15 cellular contexts compared by ENCODE assay signal in genomic region chr4:145083891-145084640, GRCh38. TPM values are rescaled to one million over a fixed set of nuclear protein-coding genes. Genes with fewer than 3 reads are reported as not detected.
A peak's percentile ranks its signal among the peaks of the same experiment; 100 is the strongest.
DNase-seq lines count a peak whose midpoint lies in the region; ATAC-seq and TF ChIP-seq lines count a peak whose summit lies in the region.
"Had no signal": no experiment of that assay in that cellular context is flagged by ENCODE, and none has a peak within 500 bp of the region (broad histone marks: within the 10 kb centered on the region; RNA-seq: fewer than 3 reads in every experiment).

No MANE protein-coding gene starts in this region.

- H3K36me3 ChIP-seq in HAP-1 (replicated peaks) = 0 out of 2 replicates have a peak, but pooled peaks cover 5% of the 10 kb centered on the region
- H3K36me3 ChIP-seq in SK-N-SH (replicated peaks in 1 of 2; ENCODE audit: control insufficient read depth in 1 of 2, insufficient read depth in 2 of 2, low read length in 1 of 2) = peaks cover 27 to 51% of the 10 kb centered on the region in 2 experiments

- no peak overlapping the region for H3K4me2 ChIP-seq in SK-N-SH

- H3K4me1 ChIP-seq in HAP-1 (peaks cover 11% of the 10 kb centered on the region), SK-N-SH (ENCODE audit: control insufficient read depth in 1 of 2, insufficient read depth in 2 of 2, low read depth in 1 of 2, low read length in 1 of 2) (peaks cover 0 to 2% of the 10 kb centered on the region in 2 experiments; a peak in 1 of 4 replicates)
- H3K4me1 ChIP-seq: body of pancreas had no signal

- no peaks in the 10 kb centered on the region for H3K9me2 ChIP-seq in SK-N-SH

- no peak overlapping the region for H3K27ac Mint-ChIP-seq in activated T-helper 17 cell treated with anti-CD3 and anti-CD28 coated beads, Interleukin-2, amount 50 U/mL, for 72 hours
- H3K27ac Mint-ChIP-seq: activated CD8-positive, alpha-beta T cell treated with anti-CD3 and anti-CD28 coated beads for 36 hours; activated T-helper 1 cell treated with anti-CD3 and anti-CD28 coated beads, Interleukin-12 subunit alpha, Interleukin-12 subunit beta, Interleukin-2, Interleukin-4 antibody, amounts not matched to agents 30 ng/mL and 10 ng/mL and 1 ng/mL, durations not matched to agents 14 hours and 24 hours and 36 hours; progenitor cell of endocrine pancreas had no signal

- no peak overlapping the region for H2AFZ ChIP-seq in SK-N-SH (ENCODE audit: low read depth)

- H3F3A ChIP-seq in SK-N-SH (replicated peaks; ENCODE audit: insufficient read depth) = peaks cover 10% of the 10 kb centered on the region

- no peaks in the 10 kb centered on the region for H3K9me3 ChIP-seq in HAP-1
- H3K9me3 ChIP-seq in SK-N-SH = no peaks in the 10 kb centered on the region
- H3K9me3 ChIP-seq: body of pancreas had no signal

- CTCF ChIA-PET in SK-N-SH (lab: Yijun Ruan, JAX) = interaction anchor here (1.6 kb wide), 1 partner anchor 14 kb away, joined by 4 read pairs; the partner anchor contains the start of genes ABCE1 and ANAPC10

- peak overlapping the region in 1 of 2 experiments; percentile 25; a peak in 1 of 4 replicates for H3K27ac ChIP-seq in SK-N-SH (ENCODE audit: low read depth in 2 of 2, low read length in 1 of 2)
- H3K27ac ChIP-seq: body of pancreas had no signal

- no peak overlapping the region for H3K9ac ChIP-seq in SK-N-SH

- WGBS in SK-N-SH (ENCODE audit: low lambda C conversion rate) = 95% methylated on average over 1 of the region's 1 CpG

- TF ChIP-seq RAD21 in SK-N-SH (IDR thresholded peaks at IDR 0.05; ENCODE audit: low read length) = no peak

- TF ChIP-seq EP300 in SK-N-SH (IDR thresholded peaks at IDR 0.05; ENCODE audit: borderline replicate concordance in 1 of 2, low read depth in 1 of 2, low read length in 1 of 2) = no peak

- H3K4me3 ChIP-seq in HAP-1 (no peak overlapping the region), SK-N-SH (ENCODE audit: low read depth in 2 of 2, low read length in 1 of 2) (no peak overlapping the region)
- H3K4me3 ChIP-seq: body of pancreas had no signal

- ATAC-seq in activated T-helper 17 cell treated with anti-CD3 and anti-CD28 coated beads, Interleukin-2, amount 50 U/mL, for 72 hours (replicated peaks) = peak; percentile 29
- no peak for ATAC-seq in GM18907 (IDR thresholded peaks at IDR 0.05; ENCODE audit: unreplicated experiment)
- ATAC-seq: activated CD8-positive, alpha-beta T cell treated with anti-CD3 and anti-CD28 coated beads for 36 hours; body of pancreas had no signal

- no peak overlapping the region for H3K4me3 Mint-ChIP-seq in activated T-helper 17 cell treated with anti-CD3 and anti-CD28 coated beads, Interleukin-2, amount 50 U/mL, for 72 hours
- H3K4me3 Mint-ChIP-seq: activated CD8-positive, alpha-beta T cell treated with anti-CD3 and anti-CD28 coated beads for 36 hours; activated T-helper 1 cell treated with anti-CD3 and anti-CD28 coated beads, Interleukin-12 subunit alpha, Interleukin-12 subunit beta, Interleukin-2, Interleukin-4 antibody, amounts not matched to agents 30 ng/mL and 10 ng/mL and 1 ng/mL, durations not matched to agents 14 hours and 24 hours and 36 hours had no signal

- peaks cover 82% of the 10 kb centered on the region for H3K36me3 Mint-ChIP-seq in activated T-helper 17 cell treated with anti-CD3 and anti-CD28 coated beads, Interleukin-2, amount 50 U/mL, for 72 hours (ENCODE audit: low read depth)

- POLR2A ChIA-PET in SK-N-SH (lab: Yijun Ruan, JAX) = no interaction called here

- TF ChIP-seq CTCF in SK-N-SH (IDR thresholded peaks at IDR 0.05) = no peak

- no peaks in the 10 kb centered on the region for H4K20me1 ChIP-seq in SK-N-SH (ENCODE audit: insufficient read depth)

- H3K27me3 ChIP-seq in HAP-1 (ENCODE audit: low read depth) (no peaks in the 10 kb centered on the region), SK-N-SH (ENCODE audit: insufficient read depth) (no peaks in the 10 kb centered on the region)
- H3K27me3 ChIP-seq: body of pancreas had no signal

- H3K9me3 Mint-ChIP-seq in activated T-helper 17 cell treated with anti-CD3 and anti-CD28 coated beads, Interleukin-2, amount 50 U/mL, for 72 hours = no peaks in the 10 kb centered on the region
- H3K9me3 Mint-ChIP-seq: activated CD8-positive, alpha-beta T cell treated with anti-CD3 and anti-CD28 coated beads for 36 hours; activated T-helper 1 cell treated with anti-CD3 and anti-CD28 coated beads, Interleukin-12 subunit alpha, Interleukin-12 subunit beta, Interleukin-2, Interleukin-4 antibody, amounts not matched to agents 30 ng/mL and 10 ng/mL and 1 ng/mL, durations not matched to agents 14 hours and 24 hours and 36 hours had no signal

- DNase-seq in ACHN = peak; percentile 38
- peak; percentile 72 to 94 for DNase-seq in HAP-1 (ENCODE audit: low spot score in 2 of 2)
- DNase-seq in islet precursor cell = peak; percentile 84
- no peak for DNase-seq in NCI-H2081 treated with DMSO at 0.1 percent for 48 hours (lab: John Stamatoyannopoulos, UW)
- DNase-seq in NCI-H69 (lab: John Stamatoyannopoulos, UW) = no peak
- no peak for DNase-seq in SK-N-SH
- DNase-seq: activated CD8-positive, alpha-beta T cell treated with anti-CD3 and anti-CD28 coated beads for 36 hours; body of pancreas; NCI-H1436 treated with DMSO at 0.1 percent for 48 hours; NCI-H446; SHP77 had no signal

- H3K79me2 ChIP-seq in SK-N-SH (ENCODE audit: insufficient read depth) = peaks cover 68% of the 10 kb centered on the region

- in situ Hi-C loops in ACHN (cut with HindIII; ENCODE audit: low pct_ligation_motif_present, low pct_unique_long_range_greater_than_20kb, low sequenced_read_pairs) = no loop called here
- in situ Hi-C loops in HAP-1 (cut with MboI; ENCODE audit: low sequenced_read_pairs) = no loop called here

- H3K4me1 Mint-ChIP-seq in activated T-helper 17 cell treated with anti-CD3 and anti-CD28 coated beads, Interleukin-2, amount 50 U/mL, for 72 hours = peaks cover 22% of the 10 kb centered on the region

- H3K27me3 Mint-ChIP-seq in activated T-helper 17 cell treated with anti-CD3 and anti-CD28 coated beads, Interleukin-2, amount 50 U/mL, for 72 hours = no peaks in the 10 kb centered on the region
- H3K27me3 Mint-ChIP-seq: activated CD8-positive, alpha-beta T cell treated with anti-CD3 and anti-CD28 coated beads for 36 hours; progenitor cell of endocrine pancreas had no signal

TF ChIP-seq in SK-N-SH, 30 proteins besides CTCF, POLR2A, EP300 and RAD21:
- no peak for TF ChIP-seq FOXJ3 (CRISPR knock-in tag; IDR thresholded peaks at IDR 0.05)
- no peak for TF ChIP-seq FOXM1 (IDR thresholded peaks at IDR 0.05; ENCODE audit: low read depth)
- no peak for TF ChIP-seq GABPA (IDR thresholded peaks at IDR 0.05; ENCODE audit: low read depth)
- no peak for TF ChIP-seq FOSL2 (IDR thresholded peaks at IDR 0.05; ENCODE audit: borderline replicate concordance, low read depth)
- TF ChIP-seq MAX (IDR thresholded peaks at IDR 0.05; ENCODE audit: low read depth) = no peak
- TF ChIP-seq TCF12 (IDR thresholded peaks at IDR 0.05) = no peak
- TF ChIP-seq SIN3A (IDR thresholded peaks at IDR 0.05; ENCODE audit: borderline replicate concordance, low read depth, low read length) = no peak

RNA-seq across cellular contexts. Expression of gene ANAPC10, which starts 13.9 kb away (rescaled TPM):
- 10 to 100 TPM; 21.8 to 32.5 TPM for total RNA-seq in activated T-helper 17 cell treated with anti-CD3 and anti-CD28 coated beads, Interleukin-2, amount 50 U/mL, for 72 hours
- 19.1 and 24.3 TPM in 2 replicates for polyA plus RNA-seq in SK-N-SH (2012; rRNA removed)
- polyA plus RNA-seq in SK-N-SH (2012; cell fraction: cytosol; rRNA removed) = 29.3 and 37.9 TPM in 2 replicates
- 9.6 and 16.7 TPM in 2 replicates for polyA plus RNA-seq in SK-N-SH (2012; cell fraction: nucleus; rRNA removed)

RNA-seq across cellular contexts. Expression of gene ABCE1, which starts 14.0 kb away (rescaled TPM):
- 100 to 1,000 TPM in 1 of 2 donors, 10 to 100 TPM in 1; 99.9 to 137 TPM for total RNA-seq in activated T-helper 17 cell treated with anti-CD3 and anti-CD28 coated beads, Interleukin-2, amount 50 U/mL, for 72 hours
- polyA plus RNA-seq in SK-N-SH (2012; rRNA removed) = 48.3 and 51.8 TPM in 2 replicates
- 58.9 and 60.9 TPM in 2 replicates for polyA plus RNA-seq in SK-N-SH (2012; cell fraction: cytosol; rRNA removed)
- polyA plus RNA-seq in SK-N-SH (2012; cell fraction: nucleus; rRNA removed) = 36.8 and 70.0 TPM in 2 replicates

Comparison
In these comparisons a context has a peak if more than half of its experiments do, and no peak if none do; other contexts are left out.
1. DNase-seq: peak in ACHN (single experiment), HAP-1 (2 of 2) and islet precursor cell (single experiment); none in NCI-H2081 treated with DMSO at 0.1 percent for 48 hours (single experiment), NCI-H69 (single experiment) and SK-N-SH (single experiment).